ENCODE assay signal across 18 cellular contexts in genomic region chr14:69044296-69044695, GRCh38.
DNase-seq lines count a peak whose midpoint lies in the region; ATAC-seq and TF ChIP-seq lines count a peak whose summit lies in the region.
"Had no signal": no experiment of that assay in that cellular context is flagged by ENCODE, and none has a peak within 500 bp of the region (broad histone marks: within the 10 kb centered on the region; RNA-seq: fewer than 3 reads in every experiment).

No MANE protein-coding gene starts in this region.

- no peak overlapping the region for H3K27ac Mint-ChIP-seq in stimulated activated naive B cell treated with anti-CD40 and anti-IgM and Interleukin-4, amounts not matched to agents 10 μg/mL and 1 μg/mL and 100 μg/mL, for 72 hours
- H3K27ac Mint-ChIP-seq: natural killer cell had no signal

- H3K4me3 ChIP-seq in heart left ventricle, result no peak overlapping the region
- H3K4me3 ChIP-seq in esophagus muscularis mucosa, result no peak overlapping the region
- H3K4me3 ChIP-seq in trophoblast cell (ENCODE audit: low read depth, low read length), result no peak overlapping the region
- no peak overlapping the region for H3K4me3 ChIP-seq in uterus
- H3K4me3 ChIP-seq: A549, HAP-1, SJCRH30, tibial nerve had no signal

- no peak overlapping the region for H2AFZ ChIP-seq in trophoblast cell (ENCODE audit: insufficient read depth, low read length, poor library complexity)

- no peak for TF ChIP-seq EP300 in esophagus muscularis mucosa (IDR thresholded peaks at IDR 0.05)

- no peak overlapping the region for H3K9ac ChIP-seq in trophoblast cell (ENCODE audit: low read length)

- 50 to 95% (median 90%) methylated on average over 1 to 2 of the region's 2 CpGs for WGBS in heart left ventricle, 4 donors
- WGBS in esophagus muscularis mucosa, result 100% methylated on average over 2 of the region's 2 CpGs
- WGBS in trophoblast cell (ENCODE audit: extremely low coverage, insufficient coverage, insufficient read length), result no CpG with 5 or more reads among the region's 2 CpGs

- H2AK5ac ChIP-seq in trophoblast cell (ENCODE audit: low read length), result no peak overlapping the region

- peak overlapping the region; percentile 2 for H2BK12ac ChIP-seq in trophoblast cell (ENCODE audit: low read length)

- H4K91ac ChIP-seq in trophoblast cell (ENCODE audit: low read depth, low read length), result no peak overlapping the region

- peaks cover 5% of the 10 kb centered on the region for H3K79me1 ChIP-seq in trophoblast cell (ENCODE audit: low read length)

- no peak for TF ChIP-seq CTCF in heart left ventricle (IDR thresholded peaks at IDR 0.05)
- no peak for TF ChIP-seq CTCF in esophagus muscularis mucosa (IDR thresholded peaks at IDR 0.05)
- no peak for TF ChIP-seq CTCF in uterus (IDR thresholded peaks at IDR 0.05)

- no peaks in the 10 kb centered on the region for H3K9me3 Mint-ChIP-seq in stimulated activated naive B cell treated with anti-CD40 and anti-IgM and Interleukin-4, amounts not matched to agents 10 μg/mL and 1 μg/mL and 100 μg/mL, for 72 hours
- H3K9me3 Mint-ChIP-seq: natural killer cell had no signal

- no peak overlapping the region for H4K8ac ChIP-seq in trophoblast cell (ENCODE audit: low read depth, low read length)

- no peak overlapping the region for H3K23ac ChIP-seq in trophoblast cell (ENCODE audit: low read length)

- no peak overlapping the region for H4K12ac ChIP-seq in trophoblast cell (ENCODE audit: low read depth, low read length)

- DNase-seq in heart left ventricle (no peak), left ventricle myocardium superior (no peak), esophagus muscularis mucosa (ENCODE audit: extremely low spot score) (no peak), trophoblast cell (no peak), uterus (no peak), occipital lobe (lab: John Stamatoyannopoulos, UW) (no peak)
- DNase-seq in stimulated activated naive B cell treated with anti-CD40 and anti-IgM and Interleukin-4, amounts not matched to agents 10 μg/mL and 1 μg/mL and 100 μg/mL, for 72 hours, result no peak
- DNase-seq: activated CD4-positive, alpha-beta T cell treated with anti-CD3 and anti-CD28 coated beads for 1 hour; activated gamma-delta T cell; DMS79 treated with DMSO at 0.1 percent for 48 hours; natural killer cell; NCI-H2081; NCI-H524 had no signal

- peaks cover 0 to 2% of the 10 kb centered on the region in 2 donors for H3K4me1 Mint-ChIP-seq in stimulated activated naive B cell treated with anti-CD40 and anti-IgM and Interleukin-4, amounts not matched to agents 10 μg/mL and 1 μg/mL and 100 μg/mL, for 72 hours

- peak overlapping the region in 9 of 12 donors; percentile 1 to 92 (median 76) for H3K27ac ChIP-seq in heart left ventricle
- peak overlapping the region; percentile 79 to 83 (median 80) for H3K27ac ChIP-seq in esophagus muscularis mucosa (replicated peaks in 1 of 4)
- H3K27ac ChIP-seq in trophoblast cell (ENCODE audit: low read depth, low read length), result no peak overlapping the region
- H3K27ac ChIP-seq in uterus, result peak overlapping the region; percentile 76 to 89
- H3K27ac ChIP-seq: SJCRH30 had no signal

- no peak overlapping the region for H3K4ac ChIP-seq in trophoblast cell (ENCODE audit: low read depth, low read length)

- TF ChIP-seq POLR2A in heart left ventricle (IDR thresholded peaks at IDR 0.05), result no peak
- TF ChIP-seq POLR2A in esophagus muscularis mucosa (IDR thresholded peaks at IDR 0.05; ENCODE audit: low read depth), result no peak
- no peak for TF ChIP-seq POLR2A in uterus (IDR thresholded peaks at IDR 0.05)

- no peaks in the 10 kb centered on the region for H3K79me2 ChIP-seq in trophoblast cell (ENCODE audit: control insufficient read depth, insufficient read depth, low read length, poor library complexity)

- no peak overlapping the region for H3K4me3 Mint-ChIP-seq in stimulated activated naive B cell treated with anti-CD40 and anti-IgM and Interleukin-4, amounts not matched to agents 10 μg/mL and 1 μg/mL and 100 μg/mL, for 72 hours
- H3K4me3 Mint-ChIP-seq: natural killer cell had no signal

- intact Hi-C loops in heart left ventricle (cut with DNase I) (loop anchor here in 1 of 10 donors (10.0 kb wide), 1 partner anchor 69 kb away; the partner anchor contains the start of gene ACTN1), left ventricle myocardium superior (cut with micrococcal nuclease) (no loop called here), esophagus muscularis mucosa (cut with DNase I) (no loop called here), uterus (cut with DNase I; ENCODE audit: low total_unique reads) (no loop called here)

- H3K4me1 ChIP-seq in heart left ventricle, result peaks cover 14 to 93% (median 61%) of the 10 kb centered on the region in 12 donors
- peaks cover 64 to 76% (median 71%) of the 10 kb centered on the region in 4 donors for H3K4me1 ChIP-seq in esophagus muscularis mucosa
- H3K4me1 ChIP-seq in trophoblast cell (ENCODE audit: control insufficient read depth in 1 of 2, insufficient read depth in 2 of 2, low read length in 2 of 2), result peaks cover 17 to 24% of the 10 kb centered on the region in 2 experiments
- peaks cover 16 to 36% of the 10 kb centered on the region in 2 donors for H3K4me1 ChIP-seq in uterus

- no peak overlapping the region for H3K14ac ChIP-seq in trophoblast cell (ENCODE audit: low read length)

- no peaks in the 10 kb centered on the region for H3K27me3 ChIP-seq in heart left ventricle
- no peaks in the 10 kb centered on the region for H3K27me3 ChIP-seq in esophagus muscularis mucosa
- no peaks in the 10 kb centered on the region for H3K27me3 ChIP-seq in trophoblast cell (ENCODE audit: insufficient read depth, low read length)
- no peaks in the 10 kb centered on the region for H3K27me3 ChIP-seq in uterus
- H3K27me3 ChIP-seq: SJCRH30 had no signal

- peak overlapping the region; percentile 2 for H3K18ac ChIP-seq in trophoblast cell (ENCODE audit: low read length)

- H2BK5ac ChIP-seq in trophoblast cell (ENCODE audit: low read depth, low read length, poor library complexity), result no peak overlapping the region

- H3K4me2 ChIP-seq in trophoblast cell (ENCODE audit: low read length), result no peak overlapping the region
- H3K4me2 ChIP-seq: A549 had no signal

- peaks cover 18 to 37% of the 10 kb centered on the region in 2 donors for H3K27me3 Mint-ChIP-seq in stimulated activated naive B cell treated with anti-CD40 and anti-IgM and Interleukin-4, amounts not matched to agents 10 μg/mL and 1 μg/mL and 100 μg/mL, for 72 hours

- no peak overlapping the region for H2BK120ac ChIP-seq in trophoblast cell (ENCODE audit: insufficient read depth, low read length, poor library complexity)

- ATAC-seq in heart left ventricle, result no peak
- ATAC-seq in left ventricle myocardium superior, result no peak
- ATAC-seq in HG02678 (IDR thresholded peaks at IDR 0.05; ENCODE audit: unreplicated experiment), result no peak
- no peak for ATAC-seq in stimulated activated naive B cell treated with anti-CD40 and anti-IgM and Interleukin-4, amounts not matched to agents 10 μg/mL and 1 μg/mL and 100 μg/mL, for 72 hours (replicated peaks)
- ATAC-seq: A549, natural killer cell had no signal

- no peaks in the 10 kb centered on the region for H3K36me3 Mint-ChIP-seq in stimulated activated naive B cell treated with anti-CD40 and anti-IgM and Interleukin-4, amounts not matched to agents 10 μg/mL and 1 μg/mL and 100 μg/mL, for 72 hours
- H3K36me3 Mint-ChIP-seq: natural killer cell had no signal

- H3K9me3 ChIP-seq in heart left ventricle (no peaks in the 10 kb centered on the region), esophagus muscularis mucosa (no peaks in the 10 kb centered on the region), trophoblast cell (ENCODE audit: insufficient read depth, low read depth, low read length) (no peaks in the 10 kb centered on the region), uterus (no peaks in the 10 kb centered on the region)
- H3K9me3 ChIP-seq: A549, HAP-1, SJCRH30, tibial nerve had no signal

- no peaks in the 10 kb centered on the region for H3K36me3 ChIP-seq in heart left ventricle
- H3K36me3 ChIP-seq in esophagus muscularis mucosa, result no peaks in the 10 kb centered on the region
- no peaks in the 10 kb centered on the region for H3K36me3 ChIP-seq in trophoblast cell (ENCODE audit: control insufficient read depth in 1 of 2, insufficient read depth in 2 of 2, low read length in 2 of 2)
- no peaks in the 10 kb centered on the region for H3K36me3 ChIP-seq in uterus
- H3K36me3 ChIP-seq: HAP-1, SJCRH30, tibial nerve had no signal
